27 cellular contexts compared by ENCODE assay signal in genomic region chr3:107795514-107796094, GRCh38.
DNase-seq lines count a peak whose midpoint lies in the region; ATAC-seq and TF ChIP-seq lines count a peak whose summit lies in the region.
"Had no signal": no experiment of that assay in that cellular context is flagged by ENCODE, and none has a peak within 500 bp of the region (broad histone marks: within the 10 kb centered on the region; RNA-seq: fewer than 3 reads in every experiment).

No MANE protein-coding gene starts in this region.

- peak; percentile 47 for ATAC-seq in GM21390 (IDR thresholded peaks at IDR 0.05; ENCODE audit: unreplicated experiment)
- ATAC-seq in T-cell (replicated peaks in 1 of 4) = no peak
- ATAC-seq in stimulated activated memory B cell treated with anti-CD40 and anti-IgM and Interleukin-4, amounts not matched to agents 10 μg/mL and 1 μg/mL and 100 μg/mL, for 72 hours = no peak
- ATAC-seq in GM21528 (IDR thresholded peaks at IDR 0.05; ENCODE audit: low FRiP score, unreplicated experiment) = no peak
- ATAC-seq: activated CD4-positive, CD25-positive, alpha-beta regulatory T cell treated with anti-CD3 and anti-CD28 coated beads, Interleukin-2, amount 50 U/mL, for 24 hours; activated naive CD4-positive, alpha-beta T cell treated with anti-CD3 and anti-CD28 coated beads, Interleukin-2, amount 50 U/mL, for 72 hours; GM12878; natural killer cell treated with Interleukin-12 subunit alpha and Interleukin-12 subunit beta and Interleukin-15 and Interleukin-18, amount 100 ng/mL, for 72 hours; SK-N-SH treated with all-trans-retinoic acid at 6 μM for 48 hours had no signal

- no peaks in the 10 kb centered on the region for H3K27me3 ChIP-seq in left ventricle myocardium inferior (ENCODE audit: low read depth)
- H3K27me3 ChIP-seq: breast epithelium, stomach, upper lobe of left lung had no signal

- H3K4me1 ChIP-seq in left ventricle myocardium inferior = peaks cover 29% of the 10 kb centered on the region
- H3K4me1 ChIP-seq: breast epithelium had no signal

- H3K9me3 Mint-ChIP-seq in T-cell = no peaks in the 10 kb centered on the region
- H3K9me3 Mint-ChIP-seq in stimulated activated memory B cell treated with anti-CD40 and anti-IgM and Interleukin-4, amounts not matched to agents 10 μg/mL and 1 μg/mL and 100 μg/mL, for 72 hours = no peaks in the 10 kb centered on the region
- H3K9me3 Mint-ChIP-seq: activated naive CD4-positive, alpha-beta T cell treated with anti-CD3 and anti-CD28 coated beads, Interleukin-2, amount 50 U/mL, for 72 hours; immature natural killer cell; natural killer cell treated with Interleukin-12 subunit alpha and Interleukin-12 subunit beta and Interleukin-15 and Interleukin-18, amount 100 ng/mL, for 72 hours had no signal

- no peaks in the 10 kb centered on the region for H3K9me3 ChIP-seq in left ventricle myocardium inferior (replicated peaks)
- H3K9me3 ChIP-seq: breast epithelium, stomach, upper lobe of left lung had no signal

- no peak overlapping the region for H3K4me3 Mint-ChIP-seq in T-cell
- H3K4me3 Mint-ChIP-seq in stimulated activated memory B cell treated with anti-CD40 and anti-IgM and Interleukin-4, amounts not matched to agents 10 μg/mL and 1 μg/mL and 100 μg/mL, for 72 hours = no peak overlapping the region
- H3K4me3 Mint-ChIP-seq: immature natural killer cell; natural killer cell treated with Interleukin-12 subunit alpha and Interleukin-12 subunit beta and Interleukin-15 and Interleukin-18, amount 100 ng/mL, for 72 hours had no signal

- peak overlapping the region; percentile 3 to 35 for H3K27ac Mint-ChIP-seq in T-cell
- H3K27ac Mint-ChIP-seq in stimulated activated memory B cell treated with anti-CD40 and anti-IgM and Interleukin-4, amounts not matched to agents 10 μg/mL and 1 μg/mL and 100 μg/mL, for 72 hours = peak overlapping the region; percentile 64
- H3K27ac Mint-ChIP-seq: natural killer cell treated with Interleukin-12 subunit alpha and Interleukin-12 subunit beta and Interleukin-15 and Interleukin-18, amount 100 ng/mL, for 72 hours; progenitor cell of endocrine pancreas had no signal

- peaks cover 15 to 26% (median 21%) of the 10 kb centered on the region in 3 donors for H3K4me1 Mint-ChIP-seq in T-cell
- peaks cover 8% of the 10 kb centered on the region for H3K4me1 Mint-ChIP-seq in stimulated activated memory B cell treated with anti-CD40 and anti-IgM and Interleukin-4, amounts not matched to agents 10 μg/mL and 1 μg/mL and 100 μg/mL, for 72 hours

- no peaks in the 10 kb centered on the region for H3K27me3 Mint-ChIP-seq in T-cell
- no peaks in the 10 kb centered on the region for H3K27me3 Mint-ChIP-seq in stimulated activated memory B cell treated with anti-CD40 and anti-IgM and Interleukin-4, amounts not matched to agents 10 μg/mL and 1 μg/mL and 100 μg/mL, for 72 hours
- H3K27me3 Mint-ChIP-seq: natural killer cell treated with Interleukin-12 subunit alpha and Interleukin-12 subunit beta and Interleukin-15 and Interleukin-18, amount 100 ng/mL, for 72 hours; progenitor cell of endocrine pancreas had no signal

- H3K36me3 ChIP-seq in left ventricle myocardium inferior = peaks cover 40% of the 10 kb centered on the region
- H3K36me3 ChIP-seq: breast epithelium had no signal

- intact Hi-C loops in left ventricle myocardium inferior (cut with micrococcal nuclease) = no loop called here

- DNase-seq in T-cell = no peak
- DNase-seq in left ventricle myocardium inferior = no peak
- DNase-seq in NCI-H1417 (lab: John Stamatoyannopoulos, UW) = no peak
- no peak for DNase-seq in activated CD4-positive, CD25-positive, alpha-beta regulatory T cell (lab: John Stamatoyannopoulos, UW)
- DNase-seq: activated CD8-positive, alpha-beta memory T cell treated with anti-CD3 and anti-CD28 coated beads for 24 hours; activated T-cell treated with anti-CD3 and anti-CD28 coated beads, Interleukin-2, amount 50 U/mL, for 48 hours; GOT3; immature natural killer cell; KG1; NCI-H2029; NCI-H446; RPMI8226; stimulated activated CD4-positive, alpha-beta T cell treated with anti-CD3 and anti-CD28 coated beads, Interleukin-2, amount 100 ng/mL, for 48 hours; stomach; T1000; upper lobe of left lung had no signal

- no peak overlapping the region for H3K4me3 ChIP-seq in left ventricle myocardium inferior
- H3K4me3 ChIP-seq: breast epithelium, GM12878, smooth muscle cell, stomach, upper lobe of left lung had no signal

- H3K27ac ChIP-seq in left ventricle myocardium inferior (replicated peaks) = peak overlapping the region; percentile 63
- H3K27ac ChIP-seq: upper lobe of left lung had no signal

- TF ChIP-seq CTCF in left ventricle myocardium inferior (IDR thresholded peaks at IDR 0.05; ENCODE audit: borderline replicate concordance) = no peak

- CTCF ChIA-PET in T-cell (lab: Charles Lee) = no interaction called here

- peaks cover 60% of the 10 kb centered on the region for H3K36me3 Mint-ChIP-seq in T-cell
- H3K36me3 Mint-ChIP-seq in stimulated activated memory B cell treated with anti-CD40 and anti-IgM and Interleukin-4, amounts not matched to agents 10 μg/mL and 1 μg/mL and 100 μg/mL, for 72 hours = peaks cover 61% of the 10 kb centered on the region

- POLR2A ChIA-PET in T-cell (lab: Charles Lee) = interaction anchor here in 1 of 2 donors (0.7 kb wide), 1 partner anchor 60 kb away, joined by 3 read pairs; no protein-coding TSS in a partner anchor
